In the genomic region with DNA sequence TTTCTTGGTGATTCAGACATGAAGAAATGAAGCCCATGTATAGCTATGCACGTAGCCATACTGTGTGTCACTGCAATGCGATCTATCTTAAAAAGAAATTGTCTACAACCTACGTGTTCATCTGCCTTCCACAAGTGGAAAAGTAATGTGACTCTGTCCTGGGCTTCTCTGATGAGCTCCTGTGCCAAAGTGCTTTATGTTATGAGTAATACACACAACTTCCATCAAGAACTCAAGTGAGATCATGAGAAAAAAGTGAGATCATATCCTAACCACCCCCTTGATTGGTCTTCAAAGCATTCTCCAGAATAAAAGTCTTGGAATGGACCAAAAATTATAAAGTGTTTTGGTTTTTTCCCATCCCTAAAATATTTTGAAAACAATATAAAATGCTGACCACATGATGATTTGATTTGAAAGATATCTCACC, we compare ENCODE assay signal across 14 cellular contexts.
DNase-seq lines count a peak whose midpoint lies in the region; ATAC-seq and TF ChIP-seq lines count a peak whose summit lies in the region.
"Had no signal": no experiment of that assay in that cellular context is flagged by ENCODE, and none has a peak within 500 bp of the region (broad histone marks: within the 10 kb centered on the region; RNA-seq: fewer than 3 reads in every experiment).

No MANE protein-coding gene starts in this region.

- H2AFZ ChIP-seq in mesenchymal stem cell (ENCODE audit: low read depth, low read length) (no peak overlapping the region), H9 (ENCODE audit: low read length) (no peak overlapping the region)

- H3K27ac Mint-ChIP-seq in H9, result no peak overlapping the region; a peak in 1 of 7 replicates
- H3K27ac Mint-ChIP-seq: activated CD8-positive, alpha-beta T cell treated with anti-CD3 and anti-CD28 coated beads, Interleukin-2, amount 10 ng/mL, durations not matched to agents 7 days and 5 days; activated naive CD4-positive, alpha-beta T cell treated with anti-CD3 and anti-CD28 coated beads, Interleukin-2, amount 50 U/mL, for 72 hours; endodermal cell; type B pancreatic cell had no signal

- H4K8ac ChIP-seq in mesenchymal stem cell (ENCODE audit: low read length), result no peak overlapping the region
- H4K8ac ChIP-seq in H9 (replicated peaks; ENCODE audit: insufficient read length, low read depth, low read length), result no peak overlapping the region

- peak; percentile 81 for DNase-seq in A172 (ENCODE audit: low spot score)
- DNase-seq in HS-5 (ENCODE audit: low read depth), result peak; percentile 96
- DNase-seq in cardiac fibroblast (ENCODE audit: low read depth in 2 of 2), result peak; percentile 67 to 98
- DNase-seq in mesenchymal stem cell, result peak; percentile 88
- DNase-seq in H9, result no peak
- DNase-seq in UCSD-AML1 (lab: John Stamatoyannopoulos, UW; ENCODE audit: unreplicated experiment), result no peak
- DNase-seq in GM19240 (ENCODE audit: insufficient read length, low spot score), result no peak
- DNase-seq: activated CD8-positive, alpha-beta T cell treated with anti-CD3 and anti-CD28 coated beads, Interleukin-2, amount 10 ng/mL, durations not matched to agents 7 days and 5 days; endodermal cell; NCI-H1048 had no signal

- H2BK12ac ChIP-seq in mesenchymal stem cell (ENCODE audit: low read length in 2 of 2), result no peak overlapping the region
- no peak overlapping the region for H2BK12ac ChIP-seq in H9 (ENCODE audit: insufficient read length, low read depth, low read length)

- no peaks in the 10 kb centered on the region for H3K9me3 Mint-ChIP-seq in H9
- H3K9me3 Mint-ChIP-seq: activated naive CD4-positive, alpha-beta T cell treated with anti-CD3 and anti-CD28 coated beads, Interleukin-2, amount 50 U/mL, for 72 hours; endodermal cell; type B pancreatic cell had no signal

- H3K27me3 Mint-ChIP-seq in H9 (ENCODE audit: low read depth), result no peaks in the 10 kb centered on the region
- H3K27me3 Mint-ChIP-seq: type B pancreatic cell had no signal

- ATAC-seq in GM21423 (IDR thresholded peaks at IDR 0.05; ENCODE audit: unreplicated experiment), result no peak
- ATAC-seq: activated CD8-positive, alpha-beta T cell treated with anti-CD3 and anti-CD28 coated beads, Interleukin-2, amount 10 ng/mL, durations not matched to agents 7 days and 5 days; activated naive CD4-positive, alpha-beta T cell treated with anti-CD3 and anti-CD28 coated beads, Interleukin-2, amount 50 U/mL, for 72 hours had no signal

- H3K27ac ChIP-seq in mesenchymal stem cell (ENCODE audit: low read length, poor library complexity, severe bottlenecking) (peak overlapping the region; percentile 26), H9 (ENCODE audit: insufficient read length, low read depth, low read length) (no peak overlapping the region)
- H3K27ac ChIP-seq: neutrophil had no signal

- H4K91ac ChIP-seq in mesenchymal stem cell (ENCODE audit: low read length) (no peak overlapping the region), H9 (ENCODE audit: insufficient read length, low read depth, low read length) (no peak overlapping the region)

- TF ChIP-seq CTCF in cardiac fibroblast (IDR thresholded peaks at IDR 0.05; ENCODE audit: low read depth, low read length) (no peak), H9 (conservative IDR thresholded peaks at IDR 0.05) (no peak)

- H3K23ac ChIP-seq in mesenchymal stem cell (ENCODE audit: low read length in 2 of 2) (no peak overlapping the region), H9 (ENCODE audit: insufficient read length, low read depth, low read length) (no peak overlapping the region)

- no peaks in the 10 kb centered on the region for H4K20me1 ChIP-seq in H9 (ENCODE audit: control insufficient read depth, insufficient read depth, insufficient read length)

- peaks cover 13 to 52% (median 34%) of the 10 kb centered on the region in 3 experiments; a peak in 6 of 7 replicates for H3K36me3 Mint-ChIP-seq in H9 (ENCODE audit: insufficient read depth in 1 of 3, low read depth in 3 of 3)

- H3K4me2 ChIP-seq in mesenchymal stem cell (ENCODE audit: low read length, poor library complexity, severe bottlenecking) (no peak overlapping the region), H9 (ENCODE audit: insufficient read depth, insufficient read length, low read length) (no peak overlapping the region)

- H2AK5ac ChIP-seq in mesenchymal stem cell (ENCODE audit: low read length, severe bottlenecking) (no peak overlapping the region), H9 (ENCODE audit: insufficient read length, low read length) (no peak overlapping the region)

- H3K79me2 ChIP-seq in H9 (ENCODE audit: insufficient read depth, low read length), result no peaks in the 10 kb centered on the region

- H4K5ac ChIP-seq in H9 (ENCODE audit: insufficient read length, low read depth, low read length), result no peak overlapping the region

- H3K27me3 ChIP-seq in mesenchymal stem cell (ENCODE audit: control insufficient read depth in 1 of 2, insufficient read depth in 1 of 2, low read length in 2 of 2) (no peaks in the 10 kb centered on the region), H9 (ENCODE audit: insufficient read depth, low read length) (no peaks in the 10 kb centered on the region)
- H3K27me3 ChIP-seq: neutrophil had no signal

- H3K4me3 Mint-ChIP-seq in H9, result no peak overlapping the region
- H3K4me3 Mint-ChIP-seq: activated CD8-positive, alpha-beta T cell treated with anti-CD3 and anti-CD28 coated beads, Interleukin-2, amount 10 ng/mL, durations not matched to agents 7 days and 5 days; endodermal cell; type B pancreatic cell had no signal

- H3K4me1 Mint-ChIP-seq in H9, result peaks cover 38 to 46% of the 10 kb centered on the region in 2 experiments
- H3K4me1 Mint-ChIP-seq: endodermal cell had no signal

- no peak overlapping the region for H3T11ph ChIP-seq in H9 (ENCODE audit: low read length)

- peaks cover 2% of the 10 kb centered on the region for H3K4me1 ChIP-seq in mesenchymal stem cell (ENCODE audit: control insufficient read depth, insufficient read depth, low read depth, low read length)
- peaks cover 3% of the 10 kb centered on the region for H3K4me1 ChIP-seq in H9 (ENCODE audit: insufficient read depth, low read length)

- H3K36me3 ChIP-seq in mesenchymal stem cell (ENCODE audit: control insufficient read depth in 1 of 2, insufficient read depth in 2 of 2, low read depth in 1 of 2, low read length in 2 of 2), result peaks cover 3 to 66% of the 10 kb centered on the region in 2 experiments
- H3K36me3 ChIP-seq: neutrophil had no signal

- H3K14ac ChIP-seq in mesenchymal stem cell (ENCODE audit: low read length in 2 of 2) (no peak overlapping the region), H9 (ENCODE audit: insufficient read depth, low read length) (no peak overlapping the region)

- H3K4me3 ChIP-seq in cardiac fibroblast (replicated peaks in 1 of 2; ENCODE audit: low read depth in 2 of 2, low read length in 2 of 2) (no peak overlapping the region), mesenchymal stem cell (ENCODE audit: insufficient read depth in 1 of 2, low read depth in 1 of 2, low read length in 2 of 2) (peak overlapping the region in 1 of 2 experiments; percentile 17)

- no peak overlapping the region for H3K4ac ChIP-seq in mesenchymal stem cell (ENCODE audit: low read depth in 1 of 2, low read length in 2 of 2)
- no peak overlapping the region for H3K4ac ChIP-seq in H9 (ENCODE audit: low read depth, low read length)

- peaks cover 12% of the 10 kb centered on the region for H3K79me1 ChIP-seq in mesenchymal stem cell (replicated peaks; ENCODE audit: low read length, poor library complexity, severe bottlenecking)
- H3K79me1 ChIP-seq in H9 (ENCODE audit: insufficient read depth, low read depth, low read length, poor library complexity, severe bottlenecking), result no peaks in the 10 kb centered on the region

- H3K23me2 ChIP-seq in H9 (ENCODE audit: insufficient read length, low read depth, low read length, poor library complexity, severe bottlenecking), result no peaks in the 10 kb centered on the region

- WGBS in mesenchymal stem cell, result 64% methylated on average over 3 of the region's 3 CpGs
- WGBS in H9 (ENCODE audit: extremely low coverage, insufficient read length, low lambda C conversion rate), result no CpG with 5 or more reads among the region's 3 CpGs

- no peaks in the 10 kb centered on the region for H3K9me3 ChIP-seq in mesenchymal stem cell (ENCODE audit: control insufficient read depth, low read length)
- no peaks in the 10 kb centered on the region for H3K9me3 ChIP-seq in H9 (ENCODE audit: control insufficient read depth, low read depth, low read length)
- H3K9me3 ChIP-seq: neutrophil had no signal

- H2BK15ac ChIP-seq in mesenchymal stem cell (ENCODE audit: low read depth, poor library complexity, severe bottlenecking) (no peak overlapping the region), H9 (ENCODE audit: low read depth, low read length) (no peak overlapping the region)

- H3K18ac ChIP-seq in mesenchymal stem cell (ENCODE audit: low read depth in 1 of 2, low read length in 2 of 2), result no peak overlapping the region
- no peak overlapping the region for H3K18ac ChIP-seq in H9 (ENCODE audit: insufficient read length, low read depth, low read length)

- no peak overlapping the region for H3K56ac ChIP-seq in H9 (ENCODE audit: insufficient read length, low read depth, low read length)

- peak overlapping the region; percentile 85 for H3K9ac ChIP-seq in mesenchymal stem cell (ENCODE audit: low read length)
- no peak overlapping the region for H3K9ac ChIP-seq in H9 (ENCODE audit: extremely low read depth, insufficient read length, low read length)

- H2BK120ac ChIP-seq in mesenchymal stem cell (ENCODE audit: low read depth, low read length) (no peak overlapping the region), H9 (ENCODE audit: low read depth, low read length, poor library complexity, severe bottlenecking) (no peak overlapping the region)

- peak overlapping the region; percentile 12 for H2BK5ac ChIP-seq in mesenchymal stem cell (ENCODE audit: low read depth, low read length, poor library complexity, severe bottlenecking)
- no peak overlapping the region for H2BK5ac ChIP-seq in H9 (ENCODE audit: insufficient read length, low read length)

- H2BK20ac ChIP-seq in H9 (ENCODE audit: low read depth, low read length, poor library complexity, severe bottlenecking), result no peak overlapping the region

Comparison
In these comparisons a context has a peak if more than half of its experiments do, and no peak if none do; other contexts are left out.
1. DNase-seq: peak in A172 (single experiment), HS-5 (single experiment), cardiac fibroblast (2 of 2) and mesenchymal stem cell (single experiment); none in H9 (single experiment), UCSD-AML1 (single experiment) and GM19240 (single experiment).